In the genomic region with DNA sequence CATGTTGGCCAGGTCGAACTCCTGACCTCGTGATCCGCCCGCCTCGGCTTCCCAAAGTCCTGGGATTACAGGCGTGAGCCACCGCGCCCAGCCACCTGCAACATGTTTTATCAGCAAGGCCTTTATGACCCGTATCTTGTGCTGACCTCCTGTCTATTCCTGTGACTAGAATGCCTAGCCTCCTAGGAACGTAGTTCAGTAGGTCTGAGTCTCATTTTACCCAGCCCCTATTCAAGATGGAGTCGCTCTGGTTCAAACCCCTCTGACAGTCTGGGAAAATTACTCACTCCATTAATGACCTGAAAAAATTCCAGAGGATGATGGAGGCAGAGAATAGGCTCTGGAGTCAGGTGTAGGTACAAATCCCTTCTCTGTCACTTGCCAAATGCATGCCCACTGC, we compare ENCODE assay signal across 32 cellular contexts. TPM values are rescaled to one million over a fixed set of nuclear protein-coding genes. Genes with fewer than 3 reads are reported as not detected.
"Had no signal": no experiment of that assay in that cellular context is flagged by ENCODE, and none has a peak within 500 bp of the region (broad histone marks: within the 10 kb centered on the region; RNA-seq: fewer than 3 reads in every experiment).

No MANE protein-coding gene starts in this region.

- H3K4me1 ChIP-seq: left ventricle myocardium inferior, neural progenitor cell, parathyroid adenoma, prostate gland, stomach, testis, thyroid gland, transverse colon, upper lobe of right lung had no signal

- H2AFZ ChIP-seq: neural progenitor cell, parathyroid adenoma had no signal

- FAIRE-seq: urothelium cell line had no signal

- H3K9ac ChIP-seq: neural progenitor cell, parathyroid adenoma had no signal

- H3K4me1 Mint-ChIP-seq: mesothelial cell of epicardium had no signal

- H3K79me2 ChIP-seq: parathyroid adenoma had no signal

- DNase-seq: hypothalamus; islet precursor cell; left ventricle myocardium inferior; mesendoderm; naive B cell; natural killer cell; nephron progenitor cell; occipital lobe; retina; right cardiac atrium; stimulated activated CD4-positive, alpha-beta T cell treated with anti-CD3 and anti-CD28 coated beads, Interleukin-1b, Interleukin-23, amount 100 ng/mL, for 48 hours; stimulated activated CD4-positive, alpha-beta T cell treated with anti-CD3 and anti-CD28 coated beads, Interleukin-2, amount 100 ng/mL, for 48 hours; stimulated activated CD4-positive, alpha-beta T cell treated with anti-CD3 and anti-CD28 coated beads, Interleukin-4, amount 100 ng/mL, for 4 hours; stimulated activated CD8-positive, alpha-beta memory T cell treated with anti-CD3 and anti-CD28 coated beads, Interleukin-4, amount 100 ng/mL, for 48 hours; stimulated activated naive CD8-positive, alpha-beta T cell treated with anti-CD3 and anti-CD28 coated beads, Interleukin-15, Interleukin-2, amounts not matched to agents 100 U/mL and 50 U/mL, for 24 hours; stomach; testis; thyroid gland; transverse colon; upper lobe of right lung had no signal

- H3K4me2 ChIP-seq: neural progenitor cell, smooth muscle cell had no signal

- H3K27ac Mint-ChIP-seq: mesothelial cell of epicardium; natural killer cell; nephron progenitor cell; neural progenitor cell; stimulated activated memory B cell treated with anti-CD40 and anti-IgM and Interleukin-4, amounts not matched to agents 10 μg/mL and 1 μg/mL and 100 μg/mL, for 72 hours had no signal

- H3K4me3 ChIP-seq: left ventricle myocardium inferior, lung, neural progenitor cell, prostate gland, smooth muscle cell, stomach, testis, thyroid gland, transverse colon, upper lobe of right lung had no signal

- H3K36me3 ChIP-seq: left ventricle myocardium inferior, neural progenitor cell, neutrophil, prostate gland, stomach, thyroid gland, transverse colon, upper lobe of right lung had no signal

- H3K27me3 ChIP-seq: neural progenitor cell, neutrophil, stomach, testis, thyroid gland, transverse colon, upper lobe of right lung had no signal

- H3K27ac ChIP-seq: left ventricle myocardium inferior, neural progenitor cell, neutrophil, parathyroid adenoma, prostate gland, stomach, testis, thyroid gland, transverse colon, upper lobe of right lung had no signal

- ATAC-seq: natural killer cell; right cardiac atrium; sciatic nerve; stimulated activated memory B cell treated with anti-CD40 and anti-IgM and Interleukin-4, amounts not matched to agents 10 μg/mL and 1 μg/mL and 100 μg/mL, for 72 hours; stimulated activated naive CD8-positive, alpha-beta T cell treated with anti-CD3 and anti-CD28 coated beads, Interleukin-15, Interleukin-2, amounts not matched to agents 100 U/mL and 50 U/mL, for 24 hours; upper lobe of right lung had no signal

- H3K9me3 ChIP-seq: left ventricle myocardium inferior, neutrophil, prostate gland, stomach, testis, thyroid gland, transverse colon, upper lobe of right lung had no signal

- H3K9me3 Mint-ChIP-seq: mesothelial cell of epicardium; naive B cell; natural killer cell; nephron progenitor cell; neural progenitor cell; stimulated activated memory B cell treated with anti-CD40 and anti-IgM and Interleukin-4, amounts not matched to agents 10 μg/mL and 1 μg/mL and 100 μg/mL, for 72 hours had no signal

- H3K4me3 Mint-ChIP-seq: mesothelial cell of epicardium; natural killer cell; nephron progenitor cell; neural progenitor cell; stimulated activated memory B cell treated with anti-CD40 and anti-IgM and Interleukin-4, amounts not matched to agents 10 μg/mL and 1 μg/mL and 100 μg/mL, for 72 hours had no signal

- H3K27me3 Mint-ChIP-seq: naive B cell; stimulated activated memory B cell treated with anti-CD40 and anti-IgM and Interleukin-4, amounts not matched to agents 10 μg/mL and 1 μg/mL and 100 μg/mL, for 72 hours had no signal

RNA-seq across cellular contexts. Expression of a gene that starts 30.0 kb away (rescaled TPM):
- total RNA-seq: left ventricle myocardium inferior, lower leg skin, mesothelial cell of epicardium, occipital lobe, osteocyte, right cardiac atrium, smooth muscle cell, thyroid gland, upper lobe of right lung had no signal
- polyA plus RNA-seq: smooth muscle cell had no signal
